11 cellular contexts compared by ENCODE assay signal in the genomic region with DNA sequence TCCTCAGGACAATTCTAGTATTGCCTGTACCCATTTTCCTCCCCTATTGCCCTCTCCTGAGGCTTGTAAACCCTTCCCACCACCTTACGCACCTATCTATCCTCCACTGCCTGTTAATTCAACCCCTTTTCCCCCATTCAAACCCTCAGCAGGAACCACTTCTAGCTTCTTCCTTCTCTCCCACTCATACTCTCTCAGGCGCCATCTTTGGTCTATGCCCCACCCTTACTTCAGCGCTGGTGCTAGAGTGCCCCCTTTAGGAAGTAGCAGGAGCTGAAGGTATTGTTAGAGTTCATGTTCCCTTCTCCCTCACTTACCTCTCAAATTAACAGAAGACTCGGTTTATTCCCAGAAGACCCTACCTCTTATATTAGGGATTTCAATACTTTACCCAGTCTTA.
DNase-seq lines count a peak whose midpoint lies in the region; ATAC-seq and TF ChIP-seq lines count a peak whose summit lies in the region.
"Had no signal": no experiment of that assay in that cellular context is flagged by ENCODE, and none has a peak within 500 bp of the region (broad histone marks: within the 10 kb centered on the region; RNA-seq: fewer than 3 reads in every experiment).

No MANE protein-coding gene starts in this region.

- H3K9ac ChIP-seq in OCI-LY3 (ENCODE audit: low read length): no peak overlapping the region

- DNase-seq in activated naive CD4-positive, alpha-beta T cell treated with anti-CD3 and anti-CD28 coated beads for 36 hours: peak; percentile 7
- no peak for DNase-seq in activated naive CD4-positive, alpha-beta T cell treated with Interleukin-2 at 50 U/mL for 16 hours
- DNase-seq in testis: peak; percentile 40
- DNase-seq in amygdala (lab: John Stamatoyannopoulos, UW): no peak
- DNase-seq in cardiac septum (ENCODE audit: low spot score): no peak
- DNase-seq in thyroid gland: no peak
- DNase-seq: natural killer cell; stimulated activated naive CD8-positive, alpha-beta T cell treated with anti-CD3 and anti-CD28 coated beads, Interleukin-15, Interleukin-2, amounts not matched to agents 100 U/mL and 50 U/mL, for 24 hours had no signal

- H3K4me1 Mint-ChIP-seq in activated naive CD4-positive, alpha-beta T cell treated with anti-CD3 and anti-CD28 coated beads for 36 hours (ENCODE audit: low read depth): no peaks in the 10 kb centered on the region
- H3K4me1 Mint-ChIP-seq: natural killer cell had no signal

- no peaks in the 10 kb centered on the region for H3K79me2 ChIP-seq in OCI-LY3 (ENCODE audit: low read length)

- no peak overlapping the region for H3K4me3 Mint-ChIP-seq in activated naive CD4-positive, alpha-beta T cell treated with anti-CD3 and anti-CD28 coated beads for 36 hours
- H3K4me3 Mint-ChIP-seq: natural killer cell had no signal

- ATAC-seq in HG02970 (IDR thresholded peaks at IDR 0.05; ENCODE audit: low FRiP score, unreplicated experiment): peak; percentile 55
- ATAC-seq: natural killer cell; stimulated activated naive CD8-positive, alpha-beta T cell treated with anti-CD3 and anti-CD28 coated beads, Interleukin-15, Interleukin-2, amounts not matched to agents 100 U/mL and 50 U/mL, for 24 hours had no signal

- H3K36me3 ChIP-seq in OCI-LY3 (replicated peaks; ENCODE audit: low read depth, low read length): no peaks in the 10 kb centered on the region
- no peaks in the 10 kb centered on the region for H3K36me3 ChIP-seq in testis (ENCODE audit: low read depth, missing control alignments)
- H3K36me3 ChIP-seq in thyroid gland: no peaks in the 10 kb centered on the region

- intact Hi-C loops in activated naive CD4-positive, alpha-beta T cell treated with anti-CD3 and anti-CD28 coated beads for 36 hours (cut with micrococcal nuclease): no loop called here
- intact Hi-C loops in testis (cut with DNase I; ENCODE audit: low total_unique reads): no loop called here
- intact Hi-C loops in cardiac septum (cut with DNase I): no loop called here
- intact Hi-C loops in thyroid gland (cut with DNase I): no loop called here

- H3K27me3 ChIP-seq in OCI-LY3 (ENCODE audit: low read depth, low read length) (no peaks in the 10 kb centered on the region), testis (no peaks in the 10 kb centered on the region), thyroid gland (no peaks in the 10 kb centered on the region)

- TF ChIP-seq POLR2A in testis (IDR thresholded peaks at IDR 0.05): no peak
- TF ChIP-seq POLR2A in thyroid gland (IDR thresholded peaks at IDR 0.05): no peak

- H3K9me3 ChIP-seq in OCI-LY3 (ENCODE audit: insufficient read depth, low read length) (no peaks in the 10 kb centered on the region), testis (no peaks in the 10 kb centered on the region), thyroid gland (no peaks in the 10 kb centered on the region)

- CTCF ChIA-PET in activated naive CD4-positive, alpha-beta T cell treated with anti-CD3 and anti-CD28 coated beads for 36 hours (lab: Charles Lee): no interaction called here

- WGBS in testis, 2 donors: 62 to 71% methylated on average over 4 of the region's 4 CpGs
- 89 to 90% methylated on average over 4 of the region's 4 CpGs for WGBS in thyroid gland, 2 donors

- H3K27ac ChIP-seq in OCI-LY3 (ENCODE audit: low read length) (no peak overlapping the region), testis (no peak overlapping the region), thyroid gland (no peak overlapping the region)
- H3K27ac ChIP-seq: epithelial cell of prostate had no signal

- H3K36me3 Mint-ChIP-seq in activated naive CD4-positive, alpha-beta T cell treated with anti-CD3 and anti-CD28 coated beads for 36 hours (ENCODE audit: low read depth): no peaks in the 10 kb centered on the region
- H3K36me3 Mint-ChIP-seq: natural killer cell had no signal

- H3K4me1 ChIP-seq in OCI-LY3 (ENCODE audit: low read length) (no peaks in the 10 kb centered on the region), testis (no peaks in the 10 kb centered on the region), thyroid gland (no peaks in the 10 kb centered on the region)

- H3K4me3 ChIP-seq in OCI-LY3 (ENCODE audit: low read length) (no peak overlapping the region), testis (peak overlapping the region in 1 of 2 donors; percentile 7), thyroid gland (replicated peaks in 1 of 3) (no peak overlapping the region)

- H2AFZ ChIP-seq in OCI-LY3 (ENCODE audit: low read depth, low read length): no peak overlapping the region

- H3K27ac Mint-ChIP-seq in activated naive CD4-positive, alpha-beta T cell treated with anti-CD3 and anti-CD28 coated beads for 36 hours: no peak overlapping the region
- H3K27ac Mint-ChIP-seq: natural killer cell had no signal

- H3K9me3 Mint-ChIP-seq in activated naive CD4-positive, alpha-beta T cell treated with anti-CD3 and anti-CD28 coated beads for 36 hours: no peaks in the 10 kb centered on the region

- peak; percentile 14; the same call in 1 of the 2 replicates for TF ChIP-seq CTCF in OCI-LY3 (IDR thresholded peaks at IDR 0.05; ENCODE audit: low read depth, low read length)
- no peak for TF ChIP-seq CTCF in testis (IDR thresholded peaks at IDR 0.05)
- TF ChIP-seq CTCF in thyroid gland (IDR thresholded peaks at IDR 0.05): no peak

- H3K4me2 ChIP-seq in OCI-LY3 (ENCODE audit: low read length): no peak overlapping the region

- no peaks in the 10 kb centered on the region for H3K27me3 Mint-ChIP-seq in activated naive CD4-positive, alpha-beta T cell treated with anti-CD3 and anti-CD28 coated beads for 36 hours (ENCODE audit: low read depth)

- H4K20me1 ChIP-seq in OCI-LY3 (ENCODE audit: insufficient read depth, low read length): no peaks in the 10 kb centered on the region

Comparison
In these comparisons a context has a peak if more than half of its experiments do, and no peak if none do; other contexts are left out.
1. DNase-seq: peak in activated naive CD4-positive, alpha-beta T cell treated with anti-CD3 and anti-CD28 coated beads for 36 hours (single experiment) and testis (single experiment); none in activated naive CD4-positive, alpha-beta T cell treated with Interleukin-2 at 50 U/mL for 16 hours (single experiment), amygdala (0 of 56), cardiac septum (single experiment) and thyroid gland (0 of 2).